Comparison of ENCODE assay signal across 8 cellular contexts in the genomic region with DNA sequence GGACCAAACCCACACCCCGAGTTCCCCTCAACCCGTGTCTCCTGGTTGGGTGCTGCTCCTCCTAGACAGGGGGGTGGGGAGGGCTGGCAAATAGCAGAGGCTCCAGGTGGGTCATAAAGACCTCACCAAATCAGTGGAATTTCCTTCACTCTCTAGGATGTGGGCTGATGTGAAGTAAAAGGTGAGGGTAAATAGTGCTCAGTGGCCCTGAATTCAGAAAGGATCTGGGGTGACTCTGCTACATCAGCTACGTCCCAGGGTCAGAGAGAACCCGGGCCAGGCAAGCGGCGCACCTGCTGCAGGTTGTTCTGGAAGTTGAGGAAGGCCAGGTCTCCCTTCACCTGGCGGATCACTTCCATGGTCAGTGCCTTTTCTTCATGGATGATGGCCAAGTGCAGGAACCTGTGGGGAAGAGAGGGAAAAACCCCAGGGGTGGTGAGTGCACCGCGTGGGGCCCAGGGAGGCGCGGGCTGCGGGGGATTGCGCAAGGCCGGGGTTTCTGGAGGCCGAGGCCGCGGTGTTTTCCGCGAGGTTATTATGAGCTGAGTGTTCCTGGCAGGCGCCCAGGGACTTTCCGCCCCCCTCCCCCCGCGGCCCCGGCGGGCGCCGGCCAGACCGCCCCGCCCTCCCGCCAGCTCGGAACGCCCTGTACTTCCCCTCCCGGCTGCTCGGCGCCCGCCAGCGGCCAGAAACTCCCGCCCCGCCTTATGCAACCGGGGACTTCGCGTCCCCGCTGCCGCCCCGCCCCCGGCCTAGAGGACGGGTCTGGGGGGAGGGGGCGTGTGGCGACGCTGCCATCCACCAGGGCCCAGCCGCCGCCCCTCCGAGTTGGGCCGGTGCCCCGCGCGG. TPM values are rescaled to one million over a fixed set of nuclear protein-coding genes. Genes with fewer than 3 reads are reported as not detected.
DNase-seq lines count a peak whose midpoint lies in the region; ATAC-seq and TF ChIP-seq lines count a peak whose summit lies in the region.

No MANE protein-coding gene starts in this region.

- peak; percentile 85 for DNase-seq in NCI-H1694 treated with DMSO at 0.1 percent for 48 hours (lab: John Stamatoyannopoulos, UW)
- peak; percentile 86 for DNase-seq in amniotic stem cell (lab: John Stamatoyannopoulos, UW)
- DNase-seq in left ventricle myocardium superior: peak; percentile 99
- DNase-seq in psoas muscle: peak; percentile 98 to 99
- DNase-seq in ureter (ENCODE audit: low spot score): peak; percentile 98

- ATAC-seq in GM18502 (IDR thresholded peaks at IDR 0.05; ENCODE audit: poor library complexity, unreplicated experiment) (peak; percentile 54), HG02938 (IDR thresholded peaks at IDR 0.05; ENCODE audit: unreplicated experiment) (peak; percentile 47), left ventricle myocardium superior (peak; percentile 84), psoas muscle (peak; percentile 72 to 80 (median 76))

- peak overlapping the region; percentile 96 for H3K27ac Mint-ChIP-seq in T-helper 1 cell treated with Interleukin-12 subunit alpha and Interleukin-12 subunit beta and Interleukin-4 antibody, amounts not matched to agents 30 μg/mL and 1 μg/mL, for 36 hours

- 0 to 1% (median 1%) methylated on average over 9 to 57 of the region's 57 CpGs for WGBS in psoas muscle, 3 donors

- no peak for TF ChIP-seq CTCF in psoas muscle (IDR thresholded peaks at IDR 0.05)

- peak overlapping the region; percentile 98 for H3K4me3 ChIP-seq in psoas muscle

- peaks cover 36% of the 10 kb centered on the region for H3K4me1 ChIP-seq in psoas muscle

- H3K36me3 ChIP-seq in psoas muscle (ENCODE audit: insufficient read depth in 1 of 2, low read depth in 1 of 2): peaks cover 5 to 42% of the 10 kb centered on the region in 2 donors

- H3K9me3 Mint-ChIP-seq in T-helper 1 cell treated with Interleukin-12 subunit alpha and Interleukin-12 subunit beta and Interleukin-4 antibody, amounts not matched to agents 30 μg/mL and 1 μg/mL, for 36 hours: no peaks in the 10 kb centered on the region

- H3K27me3 ChIP-seq in psoas muscle (ENCODE audit: insufficient read depth in 3 of 3, low read length in 2 of 3): no peaks in the 10 kb centered on the region

- peaks cover 46% of the 10 kb centered on the region for H3K36me3 Mint-ChIP-seq in T-helper 1 cell treated with Interleukin-12 subunit alpha and Interleukin-12 subunit beta and Interleukin-4 antibody, amounts not matched to agents 30 μg/mL and 1 μg/mL, for 36 hours (ENCODE audit: low read depth)

- peak overlapping the region; percentile 94 for H3K4me3 Mint-ChIP-seq in T-helper 1 cell treated with Interleukin-12 subunit alpha and Interleukin-12 subunit beta and Interleukin-4 antibody, amounts not matched to agents 30 μg/mL and 1 μg/mL, for 36 hours

- H3K27me3 Mint-ChIP-seq in T-helper 1 cell treated with Interleukin-12 subunit alpha and Interleukin-12 subunit beta and Interleukin-4 antibody, amounts not matched to agents 30 μg/mL and 1 μg/mL, for 36 hours (ENCODE audit: low read depth): no peaks in the 10 kb centered on the region

- intact Hi-C loops in left ventricle myocardium superior (cut with micrococcal nuclease): loop anchor here (10.0 kb wide), 1 partner anchor 99 kb away; no protein-coding TSS in a partner anchor
- intact Hi-C loops in psoas muscle (cut with DNase I): loop anchor here (1.0 to 2.0 kb wide), 3 partner anchors 61 to 111 kb away; partner anchors contain the start of gene PSMA6 (in 2 of the 2)

- no peaks in the 10 kb centered on the region for H3K9me3 ChIP-seq in psoas muscle

- peaks cover 38% of the 10 kb centered on the region for H3K4me1 Mint-ChIP-seq in T-helper 1 cell treated with Interleukin-12 subunit alpha and Interleukin-12 subunit beta and Interleukin-4 antibody, amounts not matched to agents 30 μg/mL and 1 μg/mL, for 36 hours (ENCODE audit: low read depth)

- H3K27ac ChIP-seq in psoas muscle: peak overlapping the region; percentile 100

RNA-seq across cellular contexts. Expression of gene NFKBIA, which starts 0.9 kb away (rescaled TPM):
- total RNA-seq in left ventricle myocardium superior (96.4 TPM), psoas muscle (100 to 1,000 TPM in 2 of 4 donors, 10 to 100 TPM in 2; 48.7 to 144 (median 96.4) TPM), ureter (152 TPM)
- polyA plus RNA-seq in psoas muscle: 100 to 1,000 TPM in 1 of 3 donors, 10 to 100 TPM in 2; 84.1 to 151 (median 94.0) TPM

Comparison
In these comparisons a context has a peak if more than half of its experiments do, and no peak if none do; other contexts are left out.
1. Peak in every context shown above with its lines: DNase-seq, ATAC-seq, H3K4me3 ChIP-seq and H3K27ac ChIP-seq.